24 cellular contexts compared by ENCODE assay signal in genomic region chr1:214939180-214939579, GRCh38.
"Had no signal": no experiment of that assay in that cellular context is flagged by ENCODE, and none has a peak within 500 bp of the region (broad histone marks: within the 10 kb centered on the region; RNA-seq: fewer than 3 reads in every experiment).

No MANE protein-coding gene starts in this region.

- H3K27ac Mint-ChIP-seq: natural killer cell treated with Interleukin-12 subunit alpha and Interleukin-12 subunit beta and Interleukin-15 and Interleukin-18, amount 100 ng/mL, for 72 hours; nephron progenitor cell; progenitor cell of endocrine pancreas; stimulated activated effector memory CD8-positive, alpha-beta T cell treated with anti-CD3 and anti-CD28 coated beads, Interleukin-12 subunit alpha, Interleukin-12 subunit beta, amount 100 ng/mL, for 72 hours; stimulated activated naive B cell treated with anti-CD40 and anti-IgM and Interleukin-4, amounts not matched to agents 10 μg/mL and 1 μg/mL and 100 μg/mL, for 72 hours; stimulated activated naive CD8-positive, alpha-beta T cell treated with anti-CD3 and anti-CD28 coated beads, Interleukin-15, Interleukin-2, amounts not matched to agents 100 ng/mL and 50 ng/mL, for 24 hours had no signal

- DNase-seq: nephron progenitor cell; nucleus accumbens; ovary; psoas muscle; right lobe of liver; sigmoid colon; small intestine; stimulated activated CD4-positive, alpha-beta T cell treated with anti-CD3 and anti-CD28 coated beads, Interleukin-15, amount 100 ng/mL, for 24 hours; stimulated activated CD4-positive, alpha-beta T cell treated with anti-CD3 and anti-CD28 coated beads, Interleukin-2, amount 100 ng/mL, for 24 hours; stimulated activated CD4-positive, alpha-beta T cell treated with anti-CD3 and anti-CD28 coated beads, Interleukin-2, amount 100 ng/mL, for 48 hours; stimulated activated CD4-positive, alpha-beta T cell treated with anti-CD3 and anti-CD28 coated beads, Interleukin-4, amount 100 ng/mL, for 24 hours; stimulated activated naive B cell treated with anti-CD40 and anti-IgM and Interleukin-4, amounts not matched to agents 10 μg/mL and 1 μg/mL and 100 μg/mL, for 72 hours; stimulated activated naive CD4-positive, alpha-beta T cell treated with Interleukin-2 at 50 U/mL for 16 hours; stomach; thyroid gland; trophoblast cell; upper lobe of left lung had no signal

- H3K36me3 Mint-ChIP-seq: natural killer cell treated with Interleukin-12 subunit alpha and Interleukin-12 subunit beta and Interleukin-15 and Interleukin-18, amount 100 ng/mL, for 72 hours; stimulated activated effector memory CD8-positive, alpha-beta T cell treated with anti-CD3 and anti-CD28 coated beads, Interleukin-12 subunit alpha, Interleukin-12 subunit beta, amount 100 ng/mL, for 72 hours; stimulated activated naive B cell treated with anti-CD40 and anti-IgM and Interleukin-4, amounts not matched to agents 10 μg/mL and 1 μg/mL and 100 μg/mL, for 72 hours had no signal

- FAIRE-seq: small intestine, urothelium cell line had no signal

- ATAC-seq: natural killer cell treated with Interleukin-12 subunit alpha and Interleukin-12 subunit beta and Interleukin-15 and Interleukin-18, amount 100 ng/mL, for 72 hours; psoas muscle; right cardiac atrium; right lobe of liver; stimulated activated effector memory CD8-positive, alpha-beta T cell treated with anti-CD3 and anti-CD28 coated beads, Interleukin-12 subunit alpha, Interleukin-12 subunit beta, amount 100 ng/mL, for 72 hours; stimulated activated naive B cell treated with anti-CD40 and anti-IgM and Interleukin-4, amounts not matched to agents 10 μg/mL and 1 μg/mL and 100 μg/mL, for 72 hours had no signal

- H3K27me3 Mint-ChIP-seq: natural killer cell treated with Interleukin-12 subunit alpha and Interleukin-12 subunit beta and Interleukin-15 and Interleukin-18, amount 100 ng/mL, for 72 hours; progenitor cell of endocrine pancreas; stimulated activated naive B cell treated with anti-CD40 and anti-IgM and Interleukin-4, amounts not matched to agents 10 μg/mL and 1 μg/mL and 100 μg/mL, for 72 hours; stimulated activated naive CD8-positive, alpha-beta T cell treated with anti-CD3 and anti-CD28 coated beads, Interleukin-15, Interleukin-2, amounts not matched to agents 100 ng/mL and 50 ng/mL, for 24 hours had no signal

- H3K9me3 Mint-ChIP-seq: nephron progenitor cell; neural crest cell; stimulated activated naive B cell treated with anti-CD40 and anti-IgM and Interleukin-4, amounts not matched to agents 10 μg/mL and 1 μg/mL and 100 μg/mL, for 72 hours; stimulated activated naive CD8-positive, alpha-beta T cell treated with anti-CD3 and anti-CD28 coated beads, Interleukin-15, Interleukin-2, amounts not matched to agents 100 ng/mL and 50 ng/mL, for 24 hours had no signal

- H3K4me3 Mint-ChIP-seq: natural killer cell treated with Interleukin-12 subunit alpha and Interleukin-12 subunit beta and Interleukin-15 and Interleukin-18, amount 100 ng/mL, for 72 hours; nephron progenitor cell; neural crest cell; stimulated activated effector memory CD8-positive, alpha-beta T cell treated with anti-CD3 and anti-CD28 coated beads, Interleukin-12 subunit alpha, Interleukin-12 subunit beta, amount 100 ng/mL, for 72 hours; stimulated activated naive B cell treated with anti-CD40 and anti-IgM and Interleukin-4, amounts not matched to agents 10 μg/mL and 1 μg/mL and 100 μg/mL, for 72 hours; stimulated activated naive CD8-positive, alpha-beta T cell treated with anti-CD3 and anti-CD28 coated beads, Interleukin-15, Interleukin-2, amounts not matched to agents 100 ng/mL and 50 ng/mL, for 24 hours had no signal

- H3K4me1 Mint-ChIP-seq: neural crest cell; stimulated activated effector memory CD8-positive, alpha-beta T cell treated with anti-CD3 and anti-CD28 coated beads, Interleukin-12 subunit alpha, Interleukin-12 subunit beta, amount 100 ng/mL, for 72 hours; stimulated activated naive B cell treated with anti-CD40 and anti-IgM and Interleukin-4, amounts not matched to agents 10 μg/mL and 1 μg/mL and 100 μg/mL, for 72 hours had no signal
